37 cellular contexts compared by ENCODE assay signal in genomic region chr5:43547532-43547931, GRCh38. TPM values are rescaled to one million over a fixed set of nuclear protein-coding genes. Genes with fewer than 3 reads are reported as not detected.
"Had no signal": no experiment of that assay in that cellular context is flagged by ENCODE, and none has a peak within 500 bp of the region (broad histone marks: within the 10 kb centered on the region; RNA-seq: fewer than 3 reads in every experiment).

No MANE protein-coding gene starts in this region.

- H3K27ac ChIP-seq: ascending aorta, cardiac muscle cell, VCaP had no signal

- DNase-seq: activated B cell treated with CpG ODN at 0.5 μM for 24 hours; activated CD4-positive, alpha-beta memory T cell treated with anti-CD3 and anti-CD28 coated beads, Interleukin-2, amount 10 ng/mL, durations not matched to agents 7 days and 5 days; activated CD4-positive, alpha-beta T cell treated with anti-CD3 and anti-CD28 coated beads for 4 hours; activated CD4-positive, alpha-beta T cell treated with anti-CD3 and anti-CD28 coated beads, Interleukin-2, amount 10 ng/mL, durations not matched to agents 7 days and 5 days; activated CD4-positive, alpha-beta T cell treated with anti-CD3 and anti-CD28 coated beads, Interleukin-2, amount 50 U/mL, for 48 hours; activated CD4-positive, CD25-positive, alpha-beta regulatory T cell treated with anti-CD3 and anti-CD28 coated beads, Interleukin-2, amount 50 U/mL, for 72 hours; activated CD8-positive, alpha-beta memory T cell treated with anti-CD3 and anti-CD28 coated beads for 24 hours; activated CD8-positive, alpha-beta memory T cell treated with anti-CD3 and anti-CD28 coated beads, Interleukin-2, amount 10 ng/mL, durations not matched to agents 7 days and 5 days; activated CD8-positive, alpha-beta memory T cell treated with anti-CD3 and anti-CD28 coated beads, Interleukin-2, amount 50 U/mL, for 48 hours; activated CD8-positive, alpha-beta T cell treated with anti-CD3 and anti-CD28 coated beads, Interleukin-2, amount 10 ng/mL, durations not matched to agents 7 days and 5 days; activated effector memory CD4-positive, alpha-beta T cell treated with Interleukin-2 at 50 U/mL for 16 hours; activated gamma-delta T cell; activated naive CD4-positive, alpha-beta T cell treated with anti-CD3 and anti-CD28 coated beads, Interleukin-2, amount 10 ng/mL, durations not matched to agents 7 days and 5 days; activated naive CD4-positive, alpha-beta T cell treated with Interleukin-2 at 50 U/mL for 16 hours; activated naive CD8-positive, alpha-beta T cell treated with anti-CD3 and anti-CD28 coated beads, Interleukin-2, amount 10 ng/mL, durations not matched to agents 7 days and 5 days; activated naive CD8-positive, alpha-beta T cell treated with anti-CD3 and anti-CD28 coated beads, Interleukin-2, amount 50 U/mL, for 24 hours; activated T-cell treated with anti-CD3 and anti-CD28 coated beads, Interleukin-2, amount 50 U/mL, for 24 hours; activated T-cell treated with anti-CD3 and anti-CD28 coated beads, Interleukin-2, amount 50 U/mL, for 48 hours; amygdala; anterior cingulate cortex; caudate nucleus; cerebellar nuclear complex; T-helper 1 cell; T-helper 2 cell; T-helper 9 cell had no signal

- H3K27me3 Mint-ChIP-seq: activated B cell treated with CpG ODN at 0.5 μM for 24 hours; activated CD4-positive, alpha-beta memory T cell treated with anti-CD3 and anti-CD28 coated beads, Interleukin-2, amount 10 ng/mL, durations not matched to agents 7 days and 5 days; activated CD4-positive, alpha-beta T cell treated with anti-CD3 and anti-CD28 coated beads, Interleukin-2, amount 10 ng/mL, durations not matched to agents 7 days and 5 days; activated CD8-positive, alpha-beta memory T cell treated with anti-CD3 and anti-CD28 coated beads, Interleukin-2, amount 10 ng/mL, durations not matched to agents 7 days and 5 days; activated naive CD4-positive, alpha-beta T cell treated with anti-CD3 and anti-CD28 coated beads, Interleukin-2, amount 10 ng/mL, durations not matched to agents 7 days and 5 days; activated naive CD4-positive, alpha-beta T cell treated with anti-CD3 and anti-CD28 coated beads, Interleukin-2, amount 50 U/mL, for 24 hours; activated naive CD8-positive, alpha-beta T cell; activated naive CD8-positive, alpha-beta T cell treated with anti-CD3 and anti-CD28 coated beads, Interleukin-2, amount 10 ng/mL, durations not matched to agents 7 days and 5 days; activated naive CD8-positive, alpha-beta T cell treated with anti-CD3 and anti-CD28 coated beads, Interleukin-2, amount 50 U/mL, for 24 hours; activated T-cell treated with anti-CD3 and anti-CD28 coated beads, Interleukin-2, amount 50 U/mL, for 24 hours; central memory CD8-positive, alpha-beta T cell had no signal

- H3K9me3 ChIP-seq: ascending aorta had no signal

- H3K4me3 ChIP-seq: ascending aorta, cardiac muscle cell had no signal

- H3K9me3 Mint-ChIP-seq: activated B cell treated with CpG ODN at 0.5 μM for 24 hours; activated CD4-positive, alpha-beta memory T cell treated with anti-CD3 and anti-CD28 coated beads, Interleukin-2, amount 10 ng/mL, durations not matched to agents 7 days and 5 days; activated CD4-positive, alpha-beta T cell treated with anti-CD3 and anti-CD28 coated beads, Interleukin-2, amount 10 ng/mL, durations not matched to agents 7 days and 5 days; activated naive CD4-positive, alpha-beta T cell treated with anti-CD3 and anti-CD28 coated beads, Interleukin-2, amount 10 ng/mL, durations not matched to agents 7 days and 5 days; activated naive CD4-positive, alpha-beta T cell treated with anti-CD3 and anti-CD28 coated beads, Interleukin-2, amount 50 U/mL, for 24 hours; activated naive CD8-positive, alpha-beta T cell treated with anti-CD3 and anti-CD28 coated beads, Interleukin-2, amount 10 ng/mL, durations not matched to agents 7 days and 5 days; activated naive CD8-positive, alpha-beta T cell treated with anti-CD3 and anti-CD28 coated beads, Interleukin-2, amount 50 U/mL, for 24 hours; activated T-cell treated with anti-CD3 and anti-CD28 coated beads, Interleukin-2, amount 50 U/mL, for 24 hours; activated T-helper 2 cell treated with anti-CD3 and anti-CD28 coated beads, Interferon-gamma antibody, Interleukin-2, Interleukin-4, amounts not matched to agents 10 μg/mL and 5 μg/mL and 100 μg/mL, durations not matched to agents 14 hours and 24 hours and 36 hours; brain; central memory CD8-positive, alpha-beta T cell; T-helper 1 cell treated with Interleukin-12 subunit alpha and Interleukin-12 subunit beta and Interleukin-4 antibody, amounts not matched to agents 30 μg/mL and 1 μg/mL, for 36 hours; T-helper 2 cell treated with Interferon-gamma antibody and Interleukin-4, amounts not matched to agents 5 μg/mL and 100 μg/mL, for 36 hours had no signal

- FAIRE-seq: bronchial epithelial cell, TTC549 had no signal

- H3K27me3 ChIP-seq: ascending aorta, cardiac muscle cell had no signal

- H3K4me3 Mint-ChIP-seq: activated B cell treated with CpG ODN at 0.5 μM for 24 hours; activated CD4-positive, alpha-beta memory T cell treated with anti-CD3 and anti-CD28 coated beads, Interleukin-2, amount 10 ng/mL, durations not matched to agents 7 days and 5 days; activated CD4-positive, alpha-beta T cell treated with anti-CD3 and anti-CD28 coated beads, Interleukin-2, amount 10 ng/mL, durations not matched to agents 7 days and 5 days; activated CD8-positive, alpha-beta memory T cell treated with anti-CD3 and anti-CD28 coated beads, Interleukin-2, amount 10 ng/mL, durations not matched to agents 7 days and 5 days; activated CD8-positive, alpha-beta T cell treated with anti-CD3 and anti-CD28 coated beads, Interleukin-2, amount 10 ng/mL, durations not matched to agents 7 days and 5 days; activated naive CD4-positive, alpha-beta T cell treated with anti-CD3 and anti-CD28 coated beads, Interleukin-2, amount 10 ng/mL, durations not matched to agents 7 days and 5 days; activated naive CD4-positive, alpha-beta T cell treated with anti-CD3 and anti-CD28 coated beads, Interleukin-2, amount 50 U/mL, for 24 hours; activated naive CD8-positive, alpha-beta T cell; activated naive CD8-positive, alpha-beta T cell treated with anti-CD3 and anti-CD28 coated beads, Interleukin-2, amount 10 ng/mL, durations not matched to agents 7 days and 5 days; activated naive CD8-positive, alpha-beta T cell treated with anti-CD3 and anti-CD28 coated beads, Interleukin-2, amount 50 U/mL, for 24 hours; activated T-cell treated with anti-CD3 and anti-CD28 coated beads, Interleukin-2, amount 50 U/mL, for 24 hours; brain; central memory CD8-positive, alpha-beta T cell; T-helper 1 cell treated with Interleukin-12 subunit alpha and Interleukin-12 subunit beta and Interleukin-4 antibody, amounts not matched to agents 30 μg/mL and 1 μg/mL, for 36 hours; T-helper 2 cell treated with Interferon-gamma antibody and Interleukin-4, amounts not matched to agents 5 μg/mL and 100 μg/mL, for 36 hours had no signal

- H3K27ac Mint-ChIP-seq: activated B cell treated with CpG ODN at 0.5 μM for 24 hours; activated CD4-positive, alpha-beta memory T cell treated with anti-CD3 and anti-CD28 coated beads, Interleukin-2, amount 10 ng/mL, durations not matched to agents 7 days and 5 days; activated CD4-positive, alpha-beta T cell treated with anti-CD3 and anti-CD28 coated beads, Interleukin-2, amount 10 ng/mL, durations not matched to agents 7 days and 5 days; activated CD8-positive, alpha-beta memory T cell treated with anti-CD3 and anti-CD28 coated beads, Interleukin-2, amount 10 ng/mL, durations not matched to agents 7 days and 5 days; activated CD8-positive, alpha-beta T cell treated with anti-CD3 and anti-CD28 coated beads, Interleukin-2, amount 10 ng/mL, durations not matched to agents 7 days and 5 days; activated naive CD4-positive, alpha-beta T cell treated with anti-CD3 and anti-CD28 coated beads, Interleukin-2, amount 10 ng/mL, durations not matched to agents 7 days and 5 days; activated naive CD4-positive, alpha-beta T cell treated with anti-CD3 and anti-CD28 coated beads, Interleukin-2, amount 50 U/mL, for 24 hours; activated naive CD8-positive, alpha-beta T cell treated with anti-CD3 and anti-CD28 coated beads, Interleukin-2, amount 10 ng/mL, durations not matched to agents 7 days and 5 days; activated naive CD8-positive, alpha-beta T cell treated with anti-CD3 and anti-CD28 coated beads, Interleukin-2, amount 50 U/mL, for 24 hours; activated T-cell treated with anti-CD3 and anti-CD28 coated beads, Interleukin-2, amount 50 U/mL, for 24 hours; activated T-helper 2 cell treated with anti-CD3 and anti-CD28 coated beads, Interferon-gamma antibody, Interleukin-2, Interleukin-4, amounts not matched to agents 10 μg/mL and 5 μg/mL and 100 μg/mL, durations not matched to agents 14 hours and 24 hours and 36 hours; brain; T-helper 1 cell treated with Interleukin-12 subunit alpha and Interleukin-12 subunit beta and Interleukin-4 antibody, amounts not matched to agents 30 μg/mL and 1 μg/mL, for 36 hours; T-helper 2 cell treated with Interferon-gamma antibody and Interleukin-4, amounts not matched to agents 5 μg/mL and 100 μg/mL, for 36 hours had no signal

RNA-seq across cellular contexts. Expression of gene C5orf34, which starts 32.6 kb away (rescaled TPM):
- total RNA-seq: ascending aorta had no signal
